In the genomic region with DNA sequence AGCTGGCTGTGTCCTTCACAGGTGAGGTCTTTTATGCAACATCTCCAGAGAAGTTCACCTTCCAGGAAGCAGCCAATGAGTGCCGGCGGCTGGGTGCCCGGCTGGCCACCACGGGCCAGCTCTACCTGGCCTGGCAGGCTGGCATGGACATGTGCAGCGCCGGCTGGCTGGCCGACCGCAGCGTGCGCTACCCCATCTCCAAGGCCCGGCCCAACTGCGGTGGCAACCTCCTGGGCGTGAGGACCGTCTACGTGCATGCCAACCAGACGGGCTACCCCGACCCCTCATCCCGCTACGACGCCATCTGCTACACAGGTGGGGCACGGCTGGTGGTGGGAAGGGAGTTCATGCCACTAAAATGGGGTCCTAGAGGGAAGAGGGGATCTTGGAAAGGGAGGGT, we compare ENCODE assay signal across 38 cellular contexts. TPM values are rescaled to one million over a fixed set of nuclear protein-coding genes. Genes with fewer than 3 reads are reported as not detected.
"Had no signal": no experiment of that assay in that cellular context is flagged by ENCODE, and none has a peak within 500 bp of the region (broad histone marks: within the 10 kb centered on the region; RNA-seq: fewer than 3 reads in every experiment).

No MANE protein-coding gene starts in this region.

- H3K4me1 Mint-ChIP-seq: activated naive CD4-positive, alpha-beta T cell treated with anti-CD3 and anti-CD28 coated beads, Interleukin-2, amount 10 ng/mL, durations not matched to agents 7 days and 5 days; activated naive CD4-positive, alpha-beta T cell treated with anti-CD3 and anti-CD28 coated beads, Interleukin-2, amount 50 U/mL, for 24 hours; brain; central memory CD8-positive, alpha-beta T cell had no signal

- ATAC-seq: activated naive CD4-positive, alpha-beta T cell treated with anti-CD3 and anti-CD28 coated beads, Interleukin-2, amount 50 U/mL, for 72 hours; activated naive CD8-positive, alpha-beta T cell treated with anti-CD3 and anti-CD28 coated beads, Interleukin-2, amount 50 U/mL, for 24 hours; activated T-cell treated with anti-CD3 and anti-CD28 coated beads, Interleukin-2, amount 50 U/mL, for 4 hours; activated T-helper 17 cell treated with anti-CD3 and anti-CD28 coated beads, Interleukin-2, amount 50 U/mL, for 72 hours; body of pancreas had no signal

- H3K27ac ChIP-seq: adrenal gland, ascending aorta, body of pancreas, brain microvascular endothelial cell, breast epithelium, cardiac muscle cell, colonic mucosa had no signal

- H3K4me3 Mint-ChIP-seq: activated naive CD4-positive, alpha-beta T cell treated with anti-CD3 and anti-CD28 coated beads for 36 hours; activated naive CD4-positive, alpha-beta T cell treated with anti-CD3 and anti-CD28 coated beads, Interleukin-2, amount 10 ng/mL, durations not matched to agents 7 days and 5 days; activated naive CD4-positive, alpha-beta T cell treated with anti-CD3 and anti-CD28 coated beads, Interleukin-2, amount 50 U/mL, for 24 hours; activated naive CD8-positive, alpha-beta T cell; activated naive CD8-positive, alpha-beta T cell treated with anti-CD3 and anti-CD28 coated beads for 36 hours; activated naive CD8-positive, alpha-beta T cell treated with anti-CD3 and anti-CD28 coated beads, Interleukin-2, amount 10 ng/mL, durations not matched to agents 7 days and 5 days; activated naive CD8-positive, alpha-beta T cell treated with anti-CD3 and anti-CD28 coated beads, Interleukin-2, amount 50 U/mL, for 24 hours; activated T-cell treated with anti-CD3 and anti-CD28 coated beads, Interleukin-2, amount 50 U/mL, for 24 hours; activated T-cell treated with anti-CD3 and anti-CD28 coated beads, Interleukin-2, amount 50 U/mL, for 4 hours; activated T-helper 1 cell treated with anti-CD3 and anti-CD28 coated beads, Interleukin-12 subunit alpha, Interleukin-12 subunit beta, Interleukin-2, Interleukin-4 antibody, amounts not matched to agents 30 ng/mL and 10 ng/mL and 1 ng/mL, durations not matched to agents 14 hours and 24 hours and 36 hours; activated T-helper 17 cell treated with anti-CD3 and anti-CD28 coated beads, Interleukin-2, amount 50 U/mL, for 72 hours; brain; central memory CD8-positive, alpha-beta T cell had no signal

- H3K9me3 Mint-ChIP-seq: activated naive CD4-positive, alpha-beta T cell treated with anti-CD3 and anti-CD28 coated beads for 36 hours; activated naive CD4-positive, alpha-beta T cell treated with anti-CD3 and anti-CD28 coated beads, Interleukin-2, amount 10 ng/mL, durations not matched to agents 7 days and 5 days; activated naive CD4-positive, alpha-beta T cell treated with anti-CD3 and anti-CD28 coated beads, Interleukin-2, amount 50 U/mL, for 24 hours; activated naive CD4-positive, alpha-beta T cell treated with anti-CD3 and anti-CD28 coated beads, Interleukin-2, amount 50 U/mL, for 72 hours; activated naive CD8-positive, alpha-beta T cell treated with anti-CD3 and anti-CD28 coated beads for 36 hours; activated naive CD8-positive, alpha-beta T cell treated with anti-CD3 and anti-CD28 coated beads, Interleukin-2, amount 10 ng/mL, durations not matched to agents 7 days and 5 days; activated naive CD8-positive, alpha-beta T cell treated with anti-CD3 and anti-CD28 coated beads, Interleukin-2, amount 50 U/mL, for 24 hours; activated T-cell treated with anti-CD3 and anti-CD28 coated beads, Interleukin-2, amount 50 U/mL, for 24 hours; activated T-cell treated with anti-CD3 and anti-CD28 coated beads, Interleukin-2, amount 50 U/mL, for 4 hours; activated T-helper 1 cell treated with anti-CD3 and anti-CD28 coated beads, Interleukin-12 subunit alpha, Interleukin-12 subunit beta, Interleukin-2, Interleukin-4 antibody, amounts not matched to agents 30 ng/mL and 10 ng/mL and 1 ng/mL, durations not matched to agents 14 hours and 24 hours and 36 hours; activated T-helper 17 cell treated with anti-CD3 and anti-CD28 coated beads, Interleukin-2, amount 50 U/mL, for 72 hours; activated T-helper 2 cell treated with anti-CD3 and anti-CD28 coated beads, Interferon-gamma antibody, Interleukin-2, Interleukin-4, amounts not matched to agents 10 μg/mL and 5 μg/mL and 100 μg/mL, durations not matched to agents 14 hours and 24 hours and 36 hours; central memory CD8-positive, alpha-beta T cell had no signal

- DNase-seq: activated effector memory CD4-positive, alpha-beta T cell treated with anti-CD3 and anti-CD28 coated beads, Interleukin-2, amount 50 U/mL, for 16 hours; activated effector memory CD4-positive, alpha-beta T cell treated with Interleukin-2 at 50 U/mL for 16 hours; activated gamma-delta T cell; activated gamma-delta T cell treated with Interleukin-2 at 50 U/mL for 16 hours; activated naive CD4-positive, alpha-beta T cell; activated naive CD4-positive, alpha-beta T cell treated with anti-CD3 and anti-CD28 coated beads for 36 hours; activated naive CD4-positive, alpha-beta T cell treated with anti-CD3 and anti-CD28 coated beads, Interleukin-2, amount 10 ng/mL, durations not matched to agents 7 days and 5 days; activated naive CD4-positive, alpha-beta T cell treated with anti-CD3 and anti-CD28 coated beads, Interleukin-2, amount 50 U/mL, for 16 hours; activated naive CD4-positive, alpha-beta T cell treated with Interleukin-2 at 50 U/mL for 16 hours; activated naive CD8-positive, alpha-beta T cell treated with anti-CD3 and anti-CD28 coated beads for 36 hours; activated naive CD8-positive, alpha-beta T cell treated with anti-CD3 and anti-CD28 coated beads, Interleukin-2, amount 10 ng/mL, durations not matched to agents 7 days and 5 days; activated naive CD8-positive, alpha-beta T cell treated with anti-CD3 and anti-CD28 coated beads, Interleukin-2, amount 50 U/mL, for 24 hours; activated T-cell treated with anti-CD3 and anti-CD28 coated beads, Interleukin-2, amount 50 U/mL, for 1 hour; activated T-cell treated with anti-CD3 and anti-CD28 coated beads, Interleukin-2, amount 50 U/mL, for 24 hours; activated T-cell treated with anti-CD3 and anti-CD28 coated beads, Interleukin-2, amount 50 U/mL, for 4 hours; activated T-cell treated with anti-CD3 and anti-CD28 coated beads, Interleukin-2, amount 50 U/mL, for 48 hours; adrenal gland; amniotic stem cell; amygdala; anterior cingulate cortex; body of pancreas; brain microvascular endothelial cell; caudate nucleus; central memory CD4-positive, alpha-beta T cell; cerebellar nuclear complex; colonic mucosa had no signal

- H3K9me3 ChIP-seq: adrenal gland, ascending aorta, body of pancreas, breast epithelium, colonic mucosa had no signal

- H3K27ac Mint-ChIP-seq: activated naive CD4-positive, alpha-beta T cell treated with anti-CD3 and anti-CD28 coated beads for 36 hours; activated naive CD4-positive, alpha-beta T cell treated with anti-CD3 and anti-CD28 coated beads, Interleukin-2, amount 10 ng/mL, durations not matched to agents 7 days and 5 days; activated naive CD4-positive, alpha-beta T cell treated with anti-CD3 and anti-CD28 coated beads, Interleukin-2, amount 50 U/mL, for 24 hours; activated naive CD8-positive, alpha-beta T cell; activated naive CD8-positive, alpha-beta T cell treated with anti-CD3 and anti-CD28 coated beads, Interleukin-2, amount 10 ng/mL, durations not matched to agents 7 days and 5 days; activated naive CD8-positive, alpha-beta T cell treated with anti-CD3 and anti-CD28 coated beads, Interleukin-2, amount 50 U/mL, for 24 hours; activated T-cell treated with anti-CD3 and anti-CD28 coated beads, Interleukin-2, amount 50 U/mL, for 24 hours; activated T-helper 1 cell treated with anti-CD3 and anti-CD28 coated beads, Interleukin-12 subunit alpha, Interleukin-12 subunit beta, Interleukin-2, Interleukin-4 antibody, amounts not matched to agents 30 ng/mL and 10 ng/mL and 1 ng/mL, durations not matched to agents 14 hours and 24 hours and 36 hours; activated T-helper 17 cell treated with anti-CD3 and anti-CD28 coated beads, Interleukin-2, amount 50 U/mL, for 72 hours; activated T-helper 2 cell treated with anti-CD3 and anti-CD28 coated beads, Interferon-gamma antibody, Interleukin-2, Interleukin-4, amounts not matched to agents 10 μg/mL and 5 μg/mL and 100 μg/mL, durations not matched to agents 14 hours and 24 hours and 36 hours; brain had no signal

- H3K36me3 Mint-ChIP-seq: activated naive CD4-positive, alpha-beta T cell treated with anti-CD3 and anti-CD28 coated beads, Interleukin-2, amount 10 ng/mL, durations not matched to agents 7 days and 5 days; activated naive CD4-positive, alpha-beta T cell treated with anti-CD3 and anti-CD28 coated beads, Interleukin-2, amount 50 U/mL, for 24 hours; activated naive CD4-positive, alpha-beta T cell treated with anti-CD3 and anti-CD28 coated beads, Interleukin-2, amount 50 U/mL, for 72 hours; activated naive CD8-positive, alpha-beta T cell; activated naive CD8-positive, alpha-beta T cell treated with anti-CD3 and anti-CD28 coated beads for 36 hours; activated naive CD8-positive, alpha-beta T cell treated with anti-CD3 and anti-CD28 coated beads, Interleukin-2, amount 10 ng/mL, durations not matched to agents 7 days and 5 days; brain had no signal

- H3K36me3 ChIP-seq: adrenal gland, brain microvascular endothelial cell, breast epithelium, cardiac muscle cell, colonic mucosa had no signal

- H3K4me1 ChIP-seq: adrenal gland, ascending aorta, body of pancreas, breast epithelium, colonic mucosa had no signal

- H3K4me3 ChIP-seq: adrenal gland, ascending aorta, body of pancreas, breast epithelium, cardiac muscle cell, colonic mucosa had no signal

- H3K27me3 ChIP-seq: adrenal gland, ascending aorta, body of pancreas, brain microvascular endothelial cell, breast epithelium, cardiac muscle cell, colonic mucosa had no signal

- H3K27me3 Mint-ChIP-seq: activated naive CD4-positive, alpha-beta T cell treated with anti-CD3 and anti-CD28 coated beads, Interleukin-2, amount 10 ng/mL, durations not matched to agents 7 days and 5 days; activated naive CD8-positive, alpha-beta T cell treated with anti-CD3 and anti-CD28 coated beads, Interleukin-2, amount 10 ng/mL, durations not matched to agents 7 days and 5 days; activated naive CD8-positive, alpha-beta T cell treated with anti-CD3 and anti-CD28 coated beads, Interleukin-2, amount 50 U/mL, for 24 hours had no signal

RNA-seq across cellular contexts. Expression of gene ACAN, which starts 40.1 kb away (rescaled TPM):
- total RNA-seq: activated naive CD4-positive, alpha-beta T cell treated with anti-CD3 and anti-CD28 coated beads for 36 hours; activated naive CD4-positive, alpha-beta T cell treated with anti-CD3 and anti-CD28 coated beads, Interleukin-2, amount 50 U/mL, for 72 hours; activated naive CD8-positive, alpha-beta T cell treated with anti-CD3 and anti-CD28 coated beads for 36 hours; activated naive CD8-positive, alpha-beta T cell treated with anti-CD3 and anti-CD28 coated beads, Interleukin-2, amount 10 ng/mL, durations not matched to agents 7 days and 5 days; activated T-cell treated with anti-CD3 and anti-CD28 coated beads, Interleukin-2, amount 50 U/mL, for 4 hours; activated T-helper 1 cell treated with anti-CD3 and anti-CD28 coated beads, Interleukin-12 subunit alpha, Interleukin-12 subunit beta, Interleukin-2, Interleukin-4 antibody, amounts not matched to agents 30 ng/mL and 10 ng/mL and 1 ng/mL, durations not matched to agents 14 hours and 24 hours and 36 hours; activated T-helper 17 cell treated with anti-CD3 and anti-CD28 coated beads, Interleukin-2, amount 50 U/mL, for 72 hours; activated T-helper 2 cell treated with anti-CD3 and anti-CD28 coated beads, Interferon-gamma antibody, Interleukin-2, Interleukin-4, amounts not matched to agents 10 μg/mL and 5 μg/mL and 100 μg/mL, durations not matched to agents 14 hours and 24 hours and 36 hours; bronchial epithelial cell had no signal
